1 cellular context compared by ENCODE assay signal in genomic region chr13:112803422-112803821, GRCh38.
TF ChIP-seq lines count a peak whose summit lies in the region.

No MANE protein-coding gene starts in this region.

TF ChIP-seq in GM23338, 12 proteins besides CTCF, POLR2A, EP300 and RAD21 (continued from another document):
- TF ChIP-seq ZNF462 (CRISPR knock-in tag; IDR thresholded peaks at IDR 0.05) (no peak), EZH2phosphoT487 (IDR thresholded peaks at IDR 0.05; ENCODE audit: unreplicated experiment) (no peak), CREB1 (CRISPR knock-in tag; IDR thresholded peaks at IDR 0.05; ENCODE audit: low read depth) (no peak), JUNB (IDR thresholded peaks at IDR 0.05; ENCODE audit: unreplicated experiment) (no peak)
